In genomic region chr2:15606481-15607441, GRCh38 we compare ENCODE assay signal across 38 cellular contexts.
"Had no signal": no experiment of that assay in that cellular context is flagged by ENCODE, and none has a peak within 500 bp of the region (broad histone marks: within the 10 kb centered on the region; RNA-seq: fewer than 3 reads in every experiment).

No MANE protein-coding gene starts in this region.

- H3K4me1 ChIP-seq: adrenal gland, ascending aorta, body of pancreas, breast epithelium had no signal

- H3K27ac Mint-ChIP-seq: activated naive CD4-positive, alpha-beta T cell treated with anti-CD3 and anti-CD28 coated beads for 36 hours; activated naive CD4-positive, alpha-beta T cell treated with anti-CD3 and anti-CD28 coated beads, Interleukin-2, amount 10 ng/mL, durations not matched to agents 7 days and 5 days; activated naive CD4-positive, alpha-beta T cell treated with anti-CD3 and anti-CD28 coated beads, Interleukin-2, amount 50 U/mL, for 24 hours; activated naive CD4-positive, alpha-beta T cell treated with anti-CD3 and anti-CD28 coated beads, Interleukin-2, amount 50 U/mL, for 72 hours; activated naive CD8-positive, alpha-beta T cell; activated naive CD8-positive, alpha-beta T cell treated with anti-CD3 and anti-CD28 coated beads for 36 hours; activated naive CD8-positive, alpha-beta T cell treated with anti-CD3 and anti-CD28 coated beads, Interleukin-2, amount 10 ng/mL, durations not matched to agents 7 days and 5 days; activated naive CD8-positive, alpha-beta T cell treated with anti-CD3 and anti-CD28 coated beads, Interleukin-2, amount 50 U/mL, for 24 hours; activated T-cell treated with anti-CD3 and anti-CD28 coated beads, Interleukin-2, amount 50 U/mL, for 72 hours; activated T-helper 1 cell treated with anti-CD3 and anti-CD28 coated beads, Interleukin-12 subunit alpha, Interleukin-12 subunit beta, Interleukin-2, Interleukin-4 antibody, amounts not matched to agents 30 ng/mL and 10 ng/mL and 1 ng/mL, durations not matched to agents 14 hours and 24 hours and 36 hours; activated T-helper 17 cell treated with anti-CD3 and anti-CD28 coated beads, Interleukin-2, amount 50 U/mL, for 72 hours; activated T-helper 2 cell treated with anti-CD3 and anti-CD28 coated beads, Interferon-gamma antibody, Interleukin-2, Interleukin-4, amounts not matched to agents 10 μg/mL and 5 μg/mL and 100 μg/mL, durations not matched to agents 14 hours and 24 hours and 36 hours; brain had no signal

- H3K27me3 Mint-ChIP-seq: activated naive CD4-positive, alpha-beta T cell treated with anti-CD3 and anti-CD28 coated beads, Interleukin-2, amount 10 ng/mL, durations not matched to agents 7 days and 5 days; activated naive CD4-positive, alpha-beta T cell treated with anti-CD3 and anti-CD28 coated beads, Interleukin-2, amount 50 U/mL, for 24 hours; activated naive CD8-positive, alpha-beta T cell; activated naive CD8-positive, alpha-beta T cell treated with anti-CD3 and anti-CD28 coated beads for 36 hours; activated naive CD8-positive, alpha-beta T cell treated with anti-CD3 and anti-CD28 coated beads, Interleukin-2, amount 10 ng/mL, durations not matched to agents 7 days and 5 days; activated naive CD8-positive, alpha-beta T cell treated with anti-CD3 and anti-CD28 coated beads, Interleukin-2, amount 50 U/mL, for 24 hours; activated T-cell treated with anti-CD3 and anti-CD28 coated beads, Interleukin-2, amount 50 U/mL, for 24 hours; activated T-helper 17 cell treated with anti-CD3 and anti-CD28 coated beads, Interleukin-2, amount 50 U/mL, for 72 hours; brain; central memory CD8-positive, alpha-beta T cell had no signal

- H3K27ac ChIP-seq: adrenal gland, ascending aorta, body of pancreas, brain microvascular endothelial cell, breast epithelium, cardiac muscle cell had no signal

- H3K4me1 Mint-ChIP-seq: activated naive CD4-positive, alpha-beta T cell treated with anti-CD3 and anti-CD28 coated beads, Interleukin-2, amount 10 ng/mL, durations not matched to agents 7 days and 5 days; activated naive CD4-positive, alpha-beta T cell treated with anti-CD3 and anti-CD28 coated beads, Interleukin-2, amount 50 U/mL, for 24 hours; activated naive CD8-positive, alpha-beta T cell treated with anti-CD3 and anti-CD28 coated beads for 36 hours; activated naive CD8-positive, alpha-beta T cell treated with anti-CD3 and anti-CD28 coated beads, Interleukin-2, amount 50 U/mL, for 24 hours; brain had no signal

- H3K9me3 Mint-ChIP-seq: activated naive CD4-positive, alpha-beta T cell treated with anti-CD3 and anti-CD28 coated beads for 36 hours; activated naive CD4-positive, alpha-beta T cell treated with anti-CD3 and anti-CD28 coated beads, Interleukin-2, amount 10 ng/mL, durations not matched to agents 7 days and 5 days; activated naive CD4-positive, alpha-beta T cell treated with anti-CD3 and anti-CD28 coated beads, Interleukin-2, amount 50 U/mL, for 24 hours; activated naive CD4-positive, alpha-beta T cell treated with anti-CD3 and anti-CD28 coated beads, Interleukin-2, amount 50 U/mL, for 72 hours; activated naive CD8-positive, alpha-beta T cell treated with anti-CD3 and anti-CD28 coated beads for 36 hours; activated naive CD8-positive, alpha-beta T cell treated with anti-CD3 and anti-CD28 coated beads, Interleukin-2, amount 10 ng/mL, durations not matched to agents 7 days and 5 days; activated naive CD8-positive, alpha-beta T cell treated with anti-CD3 and anti-CD28 coated beads, Interleukin-2, amount 50 U/mL, for 24 hours; activated T-cell treated with anti-CD3 and anti-CD28 coated beads, Interleukin-2, amount 50 U/mL, for 24 hours; activated T-cell treated with anti-CD3 and anti-CD28 coated beads, Interleukin-2, amount 50 U/mL, for 4 hours; activated T-cell treated with anti-CD3 and anti-CD28 coated beads, Interleukin-2, amount 50 U/mL, for 72 hours; activated T-helper 1 cell treated with anti-CD3 and anti-CD28 coated beads, Interleukin-12 subunit alpha, Interleukin-12 subunit beta, Interleukin-2, Interleukin-4 antibody, amounts not matched to agents 30 ng/mL and 10 ng/mL and 1 ng/mL, durations not matched to agents 14 hours and 24 hours and 36 hours; activated T-helper 17 cell treated with anti-CD3 and anti-CD28 coated beads, Interleukin-2, amount 50 U/mL, for 72 hours; activated T-helper 2 cell treated with anti-CD3 and anti-CD28 coated beads, Interferon-gamma antibody, Interleukin-2, Interleukin-4, amounts not matched to agents 10 μg/mL and 5 μg/mL and 100 μg/mL, durations not matched to agents 14 hours and 24 hours and 36 hours; central memory CD8-positive, alpha-beta T cell had no signal

- H3K9me3 ChIP-seq: adrenal gland, ascending aorta, body of pancreas, breast epithelium had no signal

- H3K4me3 Mint-ChIP-seq: activated naive CD4-positive, alpha-beta T cell treated with anti-CD3 and anti-CD28 coated beads for 36 hours; activated naive CD4-positive, alpha-beta T cell treated with anti-CD3 and anti-CD28 coated beads, Interleukin-2, amount 10 ng/mL, durations not matched to agents 7 days and 5 days; activated naive CD4-positive, alpha-beta T cell treated with anti-CD3 and anti-CD28 coated beads, Interleukin-2, amount 50 U/mL, for 24 hours; activated naive CD8-positive, alpha-beta T cell; activated naive CD8-positive, alpha-beta T cell treated with anti-CD3 and anti-CD28 coated beads for 36 hours; activated naive CD8-positive, alpha-beta T cell treated with anti-CD3 and anti-CD28 coated beads, Interleukin-2, amount 10 ng/mL, durations not matched to agents 7 days and 5 days; activated naive CD8-positive, alpha-beta T cell treated with anti-CD3 and anti-CD28 coated beads, Interleukin-2, amount 50 U/mL, for 24 hours; activated T-cell treated with anti-CD3 and anti-CD28 coated beads, Interleukin-2, amount 50 U/mL, for 24 hours; activated T-cell treated with anti-CD3 and anti-CD28 coated beads, Interleukin-2, amount 50 U/mL, for 4 hours; activated T-cell treated with anti-CD3 and anti-CD28 coated beads, Interleukin-2, amount 50 U/mL, for 72 hours; activated T-helper 1 cell treated with anti-CD3 and anti-CD28 coated beads, Interleukin-12 subunit alpha, Interleukin-12 subunit beta, Interleukin-2, Interleukin-4 antibody, amounts not matched to agents 30 ng/mL and 10 ng/mL and 1 ng/mL, durations not matched to agents 14 hours and 24 hours and 36 hours; activated T-helper 17 cell treated with anti-CD3 and anti-CD28 coated beads, Interleukin-2, amount 50 U/mL, for 72 hours; brain; central memory CD8-positive, alpha-beta T cell had no signal

- H3K4me3 ChIP-seq: adrenal gland, ascending aorta, body of pancreas, breast epithelium, cardiac muscle cell had no signal

- DNase-seq: activated effector memory CD4-positive, alpha-beta T cell treated with anti-CD3 and anti-CD28 coated beads, Interleukin-2, amount 50 U/mL, for 16 hours; activated effector memory CD4-positive, alpha-beta T cell treated with Interleukin-2 at 50 U/mL for 16 hours; activated gamma-delta T cell; activated gamma-delta T cell treated with Interleukin-2 at 50 U/mL for 16 hours; activated naive CD4-positive, alpha-beta T cell; activated naive CD4-positive, alpha-beta T cell treated with anti-CD3 and anti-CD28 coated beads for 36 hours; activated naive CD4-positive, alpha-beta T cell treated with anti-CD3 and anti-CD28 coated beads, Interleukin-2, amount 10 ng/mL, durations not matched to agents 7 days and 5 days; activated naive CD4-positive, alpha-beta T cell treated with anti-CD3 and anti-CD28 coated beads, Interleukin-2, amount 50 U/mL, for 16 hours; activated naive CD4-positive, alpha-beta T cell treated with Interleukin-2 at 50 U/mL for 16 hours; activated naive CD8-positive, alpha-beta T cell treated with anti-CD3 and anti-CD28 coated beads for 36 hours; activated naive CD8-positive, alpha-beta T cell treated with anti-CD3 and anti-CD28 coated beads, Interleukin-2, amount 10 ng/mL, durations not matched to agents 7 days and 5 days; activated naive CD8-positive, alpha-beta T cell treated with anti-CD3 and anti-CD28 coated beads, Interleukin-2, amount 50 U/mL, for 24 hours; activated T-cell treated with anti-CD3 and anti-CD28 coated beads, Interleukin-2, amount 50 U/mL, for 1 hour; activated T-cell treated with anti-CD3 and anti-CD28 coated beads, Interleukin-2, amount 50 U/mL, for 24 hours; activated T-cell treated with anti-CD3 and anti-CD28 coated beads, Interleukin-2, amount 50 U/mL, for 4 hours; activated T-cell treated with anti-CD3 and anti-CD28 coated beads, Interleukin-2, amount 50 U/mL, for 48 hours; activated T-cell treated with anti-CD3 and anti-CD28 coated beads, Interleukin-2, amount 50 U/mL, for 72 hours; adrenal gland; amniotic stem cell; amygdala; anterior cingulate cortex; aorta; body of pancreas; brain microvascular endothelial cell; caudate nucleus; central memory CD4-positive, alpha-beta T cell; cerebellar nuclear complex had no signal
